ENCODE assay signal across 8 cellular contexts in genomic region chr6:125363360-125364121, GRCh38.
A peak's percentile ranks its signal among the peaks of the same experiment; 100 is the strongest.
DNase-seq lines count a peak whose midpoint lies in the region; FAIRE-seq and TF ChIP-seq lines count a peak whose summit lies in the region.

No MANE protein-coding gene starts in this region.

- intact Hi-C loops in mammary epithelial cell (cut with micrococcal nuclease), result no loop called here

- H3K9me3 ChIP-seq in BLaER1 (no peaks in the 10 kb centered on the region), mammary epithelial cell (replicated peaks; ENCODE audit: insufficient read depth, low read length) (no peaks in the 10 kb centered on the region), keratinocyte (ENCODE audit: control insufficient read depth, low read depth, low read length) (no peaks in the 10 kb centered on the region)

- FAIRE-seq in keratinocyte (lab: Jason Lieb, UNC) (no peak), GM12891 (lab: Jason Lieb, UNC) (no peak)

- no peaks in the 10 kb centered on the region for H3K9me1 ChIP-seq in keratinocyte (ENCODE audit: control insufficient read depth, extremely low read depth, insufficient read depth, low read length)

- H3K27ac ChIP-seq in BLaER1, result peak overlapping the region; percentile 32; the same call in 1 of the 2 replicates
- H3K27ac ChIP-seq in mammary epithelial cell (ENCODE audit: insufficient read depth, low read depth, low read length), result no peak overlapping the region
- H3K27ac ChIP-seq in keratinocyte (ENCODE audit: control insufficient read depth, insufficient read depth, low read length), result no peak overlapping the region

- CTCF ChIA-PET in mammary epithelial cell (lab: Charles Lee; ENCODE audit: low non-redundant PET), result no interaction called here

- in situ Hi-C loops in mammary epithelial cell (cut with MboI; ENCODE audit: low sequenced_read_pairs in 2 of 2), result no loop called here

- H3K79me2 ChIP-seq in mammary epithelial cell (ENCODE audit: insufficient read depth, low read length), result no peaks in the 10 kb centered on the region
- no peaks in the 10 kb centered on the region for H3K79me2 ChIP-seq in keratinocyte (ENCODE audit: control insufficient read depth, insufficient read depth, low read length)

- H2AFZ ChIP-seq in mammary epithelial cell (ENCODE audit: low read depth, low read length) (peak overlapping the region; percentile 90), keratinocyte (ENCODE audit: control insufficient read depth, low read length) (peak overlapping the region; percentile 72)

- dilution Hi-C loops in mammary epithelial cell (cut with HindIII; ENCODE audit: low sequenced_read_pairs) (no loop called here), keratinocyte (cut with MboI; ENCODE audit: extremely low pct_ligation_motif_present, low sequenced_read_pairs) (no loop called here)

- H3K36me3 ChIP-seq in BLaER1, result no peaks in the 10 kb centered on the region
- H3K36me3 ChIP-seq in mammary epithelial cell (ENCODE audit: insufficient read depth, low read length), result no peaks in the 10 kb centered on the region
- no peaks in the 10 kb centered on the region for H3K36me3 ChIP-seq in keratinocyte (ENCODE audit: control insufficient read depth in 2 of 2, extremely low read depth in 1 of 2, insufficient read depth in 2 of 2, low read length in 2 of 2)

- DNase-seq in NCI-H1417 (lab: John Stamatoyannopoulos, UW), result peak; percentile 58 to 92 (median 88)
- peak; percentile 21 for DNase-seq in mammary epithelial cell
- DNase-seq in keratinocyte (ENCODE audit: low read depth, low spot score), result no peak
- DNase-seq in smooth muscle cell of the brain vasculature (ENCODE audit: low read depth, low spot score), result peak; percentile 72
- DNase-seq in GM12891 (ENCODE audit: insufficient read length, low spot score), result no peak
- DNase-seq in MV-4-11 (lab: John Stamatoyannopoulos, UW), result no peak
- DNase-seq in KG1 (lab: John Stamatoyannopoulos, UW), result no peak

- peak overlapping the region; percentile 86 for H3K4me2 ChIP-seq in BLaER1
- peak overlapping the region; percentile 100 for H3K4me2 ChIP-seq in mammary epithelial cell (ENCODE audit: insufficient read depth, low read depth, low read length)
- H3K4me2 ChIP-seq in keratinocyte (ENCODE audit: control insufficient read depth, extremely low read depth, insufficient read depth, low read depth, low read length), result peak overlapping the region; percentile 68

- TF ChIP-seq CTCF in mammary epithelial cell (conservative IDR thresholded peaks at IDR 0.05 in 1 of 2, IDR thresholded peaks at IDR 0.05 in 1 of 2; ENCODE audit: extremely low read depth in 1 of 2, insufficient read depth in 1 of 2, low read depth in 1 of 2, low read length in 2 of 2) (no peak), keratinocyte (optimal IDR thresholded peaks at IDR 0.05 in 1 of 3, IDR thresholded peaks at IDR 0.05 in 1 of 3, conservative IDR thresholded peaks at IDR 0.05 in 1 of 3; ENCODE audit: extremely low read depth in 1 of 3, insufficient read depth in 2 of 3, low read length in 3 of 3) (no peak)

- TF ChIP-seq POLR2A in GM12891 (IDR thresholded peaks at IDR 0.05; ENCODE audit: low read depth, low read length), result no peak

- H3K4me1 ChIP-seq in BLaER1 (peaks cover 29% of the 10 kb centered on the region), mammary epithelial cell (ENCODE audit: insufficient read depth, low read length) (peaks cover 12% of the 10 kb centered on the region), keratinocyte (ENCODE audit: control insufficient read depth, extremely low read depth, insufficient read depth, low read length) (peaks cover 13% of the 10 kb centered on the region)

- H3K9ac ChIP-seq in BLaER1 (peak overlapping the region; percentile 62), mammary epithelial cell (ENCODE audit: insufficient read depth, low read length) (no peak overlapping the region), keratinocyte (ENCODE audit: control insufficient read depth, extremely low read depth, insufficient read depth, low read length) (no peak overlapping the region)

- no peaks in the 10 kb centered on the region for H4K20me1 ChIP-seq in BLaER1
- H4K20me1 ChIP-seq in mammary epithelial cell (ENCODE audit: insufficient read depth, low read length), result no peaks in the 10 kb centered on the region
- H4K20me1 ChIP-seq in keratinocyte (ENCODE audit: control insufficient read depth, extremely low read depth, insufficient read depth, low read length), result no peaks in the 10 kb centered on the region

- no TSS peak for BruUV-seq in mammary epithelial cell (replicated peaks; lab: Mats Ljungman, UMichigan)

- no peaks in the 10 kb centered on the region for H3K27me3 ChIP-seq in BLaER1
- H3K27me3 ChIP-seq in mammary epithelial cell (ENCODE audit: insufficient read depth, low read length), result no peaks in the 10 kb centered on the region
- H3K27me3 ChIP-seq in keratinocyte (ENCODE audit: control insufficient read depth, extremely low read depth, insufficient read depth, low read length), result peaks cover 26% of the 10 kb centered on the region

- peak overlapping the region; percentile 62 for H3K4me3 ChIP-seq in BLaER1
- H3K4me3 ChIP-seq in mammary epithelial cell (replicated peaks in 1 of 3; ENCODE audit: insufficient read depth in 1 of 3, low read depth in 2 of 3, low read length in 3 of 3), result peak overlapping the region; percentile 26 to 52 (median 44)
- peak overlapping the region; percentile 9 to 27 (median 23) for H3K4me3 ChIP-seq in keratinocyte (ENCODE audit: control insufficient read depth in 2 of 3, extremely low read depth in 1 of 3, insufficient read depth in 2 of 3, low read depth in 1 of 3, low read length in 3 of 3)

- 7% methylated on average over 29 of the region's 43 CpGs for WGBS in mammary epithelial cell (ENCODE audit: low coverage, missing lambda C conversion rate)

TF ChIP-seq in GM12891, 5 proteins besides CTCF, POLR2A, EP300 and RAD21:
- no peak for TF ChIP-seq PAX5 (IDR thresholded peaks at IDR 0.05; ENCODE audit: insufficient read depth, low read length, severe bottlenecking)
- TF ChIP-seq TAF1 (IDR thresholded peaks at IDR 0.05; ENCODE audit: low read depth, low read length), result no peak
- no peak for TF ChIP-seq SPI1 (IDR thresholded peaks at IDR 0.05; ENCODE audit: low read depth, low read length)
- TF ChIP-seq POLR2AphosphoS5 (IDR thresholded peaks at IDR 0.05; ENCODE audit: low read depth, low read length), result no peak
- no peak for TF ChIP-seq POU2F2 (IDR thresholded peaks at IDR 0.05; ENCODE audit: low read depth, low read length)

Comparison
In these comparisons a context has a peak if more than half of its experiments do, and no peak if none do; other contexts are left out.
1. DNase-seq: peak in NCI-H1417 (3 of 3), mammary epithelial cell (single experiment) and smooth muscle cell of the brain vasculature (single experiment); none in keratinocyte (single experiment), GM12891 (single experiment), MV-4-11 (single experiment) and KG1 (single experiment).
2. Peak in every context shown above with its lines, with median percentiles within 50 percentile points of each other: H3K4me2 ChIP-seq and H3K4me3 ChIP-seq.